In genomic region chr1:23629728-23630290, GRCh38 we compare ENCODE assay signal across 11 cellular contexts.
"Had no signal": no experiment of that assay in that cellular context is flagged by ENCODE, and none has a peak within 500 bp of the region (broad histone marks: within the 10 kb centered on the region; RNA-seq: fewer than 3 reads in every experiment).

No MANE protein-coding gene starts in this region.

- H3K36me3 ChIP-seq: adrenal gland, tibial artery had no signal

- H3K9me3 ChIP-seq: adrenal gland, tibial artery had no signal

- H3K27ac Mint-ChIP-seq: dendritic cell treated with granulocyte-macrophage colony-stimulating factor and Interleukin-4, amounts not matched to agents 40 ng/mL and 50 ng/mL, for 4 days had no signal

- H3K4me3 ChIP-seq: adrenal gland, hepatocyte, skin epidermis, tibial artery had no signal

- H3K79me2 ChIP-seq: hepatocyte had no signal

- DNase-seq: activated CD4-positive, alpha-beta T cell treated with anti-CD3 and anti-CD28 coated beads, Interleukin-2, amount 50 U/mL, for 48 hours; activated gamma-delta T cell treated with Interleukin-2 at 50 U/mL for 16 hours; activated T-cell treated with anti-CD3 and anti-CD28 coated beads, Interleukin-2, amount 50 U/mL, for 48 hours; adrenal gland; midbrain; stimulated activated CD4-positive, alpha-beta T cell treated with anti-CD3 and anti-CD28 coated beads, Interleukin-4, amount 100 ng/mL, for 4 hours; tibial artery had no signal

- ATAC-seq: activated CD4-positive, CD25-positive, alpha-beta regulatory T cell treated with anti-CD3 and anti-CD28 coated beads, Interleukin-2, amount 50 U/mL, for 24 hours had no signal

- H3K4me1 ChIP-seq: adrenal gland had no signal

- H3K4me3 Mint-ChIP-seq: dendritic cell treated with granulocyte-macrophage colony-stimulating factor and Interleukin-4, amounts not matched to agents 40 ng/mL and 50 ng/mL, for 4 days had no signal

- H3K27me3 ChIP-seq: adrenal gland, hepatocyte, tibial artery had no signal

- H3K4me2 ChIP-seq: hepatocyte had no signal

- H3K27ac ChIP-seq: adrenal gland, hepatocyte, skin epidermis, tibial artery had no signal
